ENCODE assay signal across 10 cellular contexts in the genomic region with DNA sequence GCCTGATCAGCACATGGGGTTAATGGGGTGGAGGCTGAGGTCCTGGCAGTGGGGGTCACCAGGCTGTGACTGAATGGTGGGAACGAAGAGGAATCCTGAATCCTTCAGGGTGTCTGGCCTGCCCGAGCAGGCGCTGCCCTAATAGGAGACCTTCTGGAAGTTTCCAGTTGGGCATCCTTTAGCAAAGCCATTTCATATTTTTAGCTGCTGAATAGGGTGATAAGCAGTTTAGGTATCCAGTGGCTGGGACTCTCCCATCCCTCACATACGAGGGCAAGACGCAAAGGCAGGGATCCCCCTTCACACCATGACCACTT.
DNase-seq lines count a peak whose midpoint lies in the region; ATAC-seq and TF ChIP-seq lines count a peak whose summit lies in the region.
"Had no signal": no experiment of that assay in that cellular context is flagged by ENCODE, and none has a peak within 500 bp of the region (broad histone marks: within the 10 kb centered on the region; RNA-seq: fewer than 3 reads in every experiment).

No MANE protein-coding gene starts in this region.

- H3K27ac ChIP-seq in dorsolateral prefrontal cortex (peak overlapping the region in 58 of 59 donors; percentile 27 to 98 (median 91)), smooth muscle cell (ENCODE audit: low read depth) (peak overlapping the region; percentile 68)
- H3K27ac ChIP-seq: WERI-Rb-1 had no signal

- peaks cover 18% of the 10 kb centered on the region for H3K4me1 ChIP-seq in smooth muscle cell (ENCODE audit: low read depth)

- H3K27ac Mint-ChIP-seq in activated CD4-positive, alpha-beta T cell treated with anti-CD3 and anti-CD28 coated beads, Interleukin-2, amount 10 ng/mL, durations not matched to agents 7 days and 5 days, result peak overlapping the region; percentile 91
- peak overlapping the region in 2 of 3 donors; percentile 2 to 28 for H3K27ac Mint-ChIP-seq in IgD-negative memory B cell

- peak overlapping the region; percentile 47 for H3K4me3 Mint-ChIP-seq in activated CD4-positive, alpha-beta T cell treated with anti-CD3 and anti-CD28 coated beads, Interleukin-2, amount 10 ng/mL, durations not matched to agents 7 days and 5 days
- H3K4me3 Mint-ChIP-seq in IgD-negative memory B cell, result peak overlapping the region in 1 of 4 donors; percentile 1

- no peak for TF ChIP-seq CTCF in dorsolateral prefrontal cortex (IDR thresholded peaks at IDR 0.05 in 54 of 56, conservative IDR thresholded peaks at IDR 0.05 in 2 of 56; ENCODE audit: low read depth in 1 of 56, partially characterized antibody in 56 of 56)
- no peak for TF ChIP-seq CTCF in smooth muscle cell (IDR thresholded peaks at IDR 0.05; ENCODE audit: borderline replicate concordance, insufficient read depth, poor library complexity, severe bottlenecking)

- peaks cover 43% of the 10 kb centered on the region for H3K4me1 Mint-ChIP-seq in activated CD4-positive, alpha-beta T cell treated with anti-CD3 and anti-CD28 coated beads, Interleukin-2, amount 10 ng/mL, durations not matched to agents 7 days and 5 days
- peaks cover 0 to 24% (median 18%) of the 10 kb centered on the region in 3 donors for H3K4me1 Mint-ChIP-seq in IgD-negative memory B cell

- 60% methylated on average over 5 of the region's 5 CpGs for WGBS in smooth muscle cell (ENCODE audit: low lambda C conversion rate)

- H3K27me3 ChIP-seq in dorsolateral prefrontal cortex (no peaks in the 10 kb centered on the region), smooth muscle cell (ENCODE audit: low read depth) (no peaks in the 10 kb centered on the region)

- CTCF ChIA-PET in activated CD4-positive, alpha-beta T cell treated with anti-CD3 and anti-CD28 coated beads, Interleukin-2, amount 10 ng/mL, durations not matched to agents 7 days and 5 days (lab: Charles Lee), result interaction anchor here (0.7 to 3.5 kb wide), 10 partner anchors 9 to 161 kb away, joined by 3 to 33 read pairs (median 6); no protein-coding TSS in a partner anchor

- H3K79me2 ChIP-seq in smooth muscle cell (ENCODE audit: low read depth), result peaks cover 10% of the 10 kb centered on the region

- no peak overlapping the region for H2AFZ ChIP-seq in smooth muscle cell (ENCODE audit: low read depth)

- peaks cover 21% of the 10 kb centered on the region for H4K20me1 ChIP-seq in smooth muscle cell (ENCODE audit: low read depth)

- POLR2A ChIA-PET in activated CD4-positive, alpha-beta T cell treated with anti-CD3 and anti-CD28 coated beads, Interleukin-2, amount 10 ng/mL, durations not matched to agents 7 days and 5 days (lab: Charles Lee), result no interaction called here

- peak overlapping the region; percentile 34 for H3K9ac ChIP-seq in smooth muscle cell (ENCODE audit: low read depth)

- no peaks in the 10 kb centered on the region for H3K9me3 Mint-ChIP-seq in activated CD4-positive, alpha-beta T cell treated with anti-CD3 and anti-CD28 coated beads, Interleukin-2, amount 10 ng/mL, durations not matched to agents 7 days and 5 days
- peaks cover 0 to 2% (median 0%) of the 10 kb centered on the region in 3 donors for H3K9me3 Mint-ChIP-seq in IgD-negative memory B cell

- H3K4me3 ChIP-seq in dorsolateral prefrontal cortex, result peak overlapping the region in 2 of 59 donors; percentile 4 to 13
- H3K4me3 ChIP-seq in smooth muscle cell, result no peak overlapping the region

- H3K36me3 ChIP-seq in smooth muscle cell (ENCODE audit: low read depth), result no peaks in the 10 kb centered on the region
- H3K36me3 ChIP-seq: WERI-Rb-1 had no signal

- peaks cover 5% of the 10 kb centered on the region for H3K27me3 Mint-ChIP-seq in activated CD4-positive, alpha-beta T cell treated with anti-CD3 and anti-CD28 coated beads, Interleukin-2, amount 10 ng/mL, durations not matched to agents 7 days and 5 days
- no peaks in the 10 kb centered on the region for H3K27me3 Mint-ChIP-seq in IgD-negative memory B cell

- H3K9me3 ChIP-seq in smooth muscle cell (replicated peaks; ENCODE audit: low read depth), result no peaks in the 10 kb centered on the region

- no peak for DNase-seq in activated CD4-positive, alpha-beta T cell treated with anti-CD3 and anti-CD28 coated beads, Interleukin-2, amount 10 ng/mL, durations not matched to agents 7 days and 5 days
- no peak for DNase-seq in activated CD4-positive, alpha-beta T cell treated with anti-CD3 and anti-CD28 coated beads for 48 hours
- DNase-seq in dorsolateral prefrontal cortex (no peak), smooth muscle cell (lab: John Stamatoyannopoulos, UW; ENCODE audit: unreplicated experiment) (no peak), cerebellar nuclear complex (lab: John Stamatoyannopoulos, UW) (no peak), DMS153 treated with DMSO at 0.1 percent for 48 hours (lab: John Stamatoyannopoulos, UW; ENCODE audit: unreplicated experiment) (no peak)
- DNase-seq: NCI-H2029 treated with DMSO at 0.1 percent for 48 hours had no signal

- no peak for ATAC-seq in HG02981 (IDR thresholded peaks at IDR 0.05; ENCODE audit: unreplicated experiment)

- no peaks in the 10 kb centered on the region for H3K36me3 Mint-ChIP-seq in activated CD4-positive, alpha-beta T cell treated with anti-CD3 and anti-CD28 coated beads, Interleukin-2, amount 10 ng/mL, durations not matched to agents 7 days and 5 days (ENCODE audit: low read depth)
- no peaks in the 10 kb centered on the region for H3K36me3 Mint-ChIP-seq in IgD-negative memory B cell

- H3K4me2 ChIP-seq in smooth muscle cell, result peak overlapping the region; percentile 32

- intact Hi-C loops in dorsolateral prefrontal cortex (cut with DNase I), result no loop called here

- H3F3A ChIP-seq in smooth muscle cell (ENCODE audit: low read depth), result peaks cover 19% of the 10 kb centered on the region
